Comparison of ENCODE assay signal across 8 cellular contexts in genomic region chr4:158624889-158625478, GRCh38. TPM values are rescaled to one million over a fixed set of nuclear protein-coding genes. Genes with fewer than 3 reads are reported as not detected.
DNase-seq lines count a peak whose midpoint lies in the region; ATAC-seq, FAIRE-seq and TF ChIP-seq lines count a peak whose summit lies in the region.

No MANE protein-coding gene starts in this region.

- H3K4me3 ChIP-seq in BE2C (ENCODE audit: low read depth, low read length): no peak overlapping the region
- H3K4me3 ChIP-seq in small intestine (ENCODE audit: low read depth in 1 of 2, low read length in 2 of 2): no peak overlapping the region

- DNase-seq in BE2C (peak; percentile 15), NCI-H1930 (lab: John Stamatoyannopoulos, UW) (peak; percentile 39 to 58), WTC11 (ENCODE audit: low spot score) (no peak), left cardiac atrium (no peak), small intestine (peak; percentile 55)

- H3K27me3 ChIP-seq in BE2C: peaks cover 13% of the 10 kb centered on the region
- no peaks in the 10 kb centered on the region for H3K27me3 ChIP-seq in small intestine (ENCODE audit: control insufficient read depth in 2 of 2, insufficient read depth in 2 of 2, low read length in 2 of 2)

- H3K4me1 ChIP-seq in BE2C: no peaks in the 10 kb centered on the region
- no peaks in the 10 kb centered on the region for H3K4me1 ChIP-seq in small intestine (ENCODE audit: control insufficient read depth in 2 of 2, insufficient read depth in 1 of 2, low read depth in 1 of 2, low read length in 1 of 2)

- peak; percentile 98 for ATAC-seq in GM18868 (IDR thresholded peaks at IDR 0.05; ENCODE audit: unreplicated experiment)
- ATAC-seq in HG03025 (IDR thresholded peaks at IDR 0.05; ENCODE audit: low FRiP score, unreplicated experiment): peak; percentile 87
- peak; percentile 82 for ATAC-seq in WTC11
- ATAC-seq in left cardiac atrium: peak; percentile 77 to 81
- ATAC-seq in activated T-helper 17 cell treated with anti-CD3 and anti-CD28 coated beads, Interleukin-2, amount 50 U/mL, for 72 hours (replicated peaks): no peak

- no peak for FAIRE-seq in small intestine (lab: Jason Lieb, UNC)

- H3K27ac Mint-ChIP-seq in WTC11: no peak overlapping the region
- no peak overlapping the region for H3K27ac Mint-ChIP-seq in activated T-helper 17 cell treated with anti-CD3 and anti-CD28 coated beads, Interleukin-2, amount 50 U/mL, for 72 hours

- H3K9me3 Mint-ChIP-seq in WTC11: no peaks in the 10 kb centered on the region
- no peaks in the 10 kb centered on the region for H3K9me3 Mint-ChIP-seq in activated T-helper 17 cell treated with anti-CD3 and anti-CD28 coated beads, Interleukin-2, amount 50 U/mL, for 72 hours

- no peaks in the 10 kb centered on the region for H3K36me3 Mint-ChIP-seq in WTC11
- no peaks in the 10 kb centered on the region for H3K36me3 Mint-ChIP-seq in activated T-helper 17 cell treated with anti-CD3 and anti-CD28 coated beads, Interleukin-2, amount 50 U/mL, for 72 hours (ENCODE audit: low read depth)

- TF ChIP-seq CTCF in BE2C (IDR thresholded peaks at IDR 0.05; ENCODE audit: low read depth, low read length): peak; percentile 75
- peak; percentile 63 for TF ChIP-seq CTCF in WTC11 (IDR thresholded peaks at IDR 0.05)

- CTCF ChIA-PET in WTC11 (lab: Charles Lee): interaction anchor here (1.0 to 1.9 kb wide), 4 partner anchors 129 to 368 kb away, joined by 3 to 15 read pairs (median 9); no protein-coding TSS in a partner anchor

- H3K9me3 ChIP-seq in BE2C (no peaks in the 10 kb centered on the region), small intestine (ENCODE audit: control insufficient read depth, low read depth) (no peaks in the 10 kb centered on the region)

- H3K4me3 Mint-ChIP-seq in WTC11: no peak overlapping the region
- no peak overlapping the region for H3K4me3 Mint-ChIP-seq in activated T-helper 17 cell treated with anti-CD3 and anti-CD28 coated beads, Interleukin-2, amount 50 U/mL, for 72 hours

- WGBS in small intestine, 3 donors: 32 to 38% (median 37%) methylated on average over 3 of the region's 3 CpGs

- H3K36me3 ChIP-seq in BE2C: no peaks in the 10 kb centered on the region
- no peaks in the 10 kb centered on the region for H3K36me3 ChIP-seq in small intestine (ENCODE audit: control insufficient read depth in 2 of 2, insufficient read depth in 2 of 2, low read length in 2 of 2)

- POLR2A ChIA-PET in WTC11 (lab: Charles Lee): no interaction called here

- H3K27ac ChIP-seq in small intestine (ENCODE audit: low read depth in 1 of 2, low read length in 1 of 2): no peak overlapping the region

- H3K4me1 Mint-ChIP-seq in WTC11: peaks cover 10% of the 10 kb centered on the region
- H3K4me1 Mint-ChIP-seq in activated T-helper 17 cell treated with anti-CD3 and anti-CD28 coated beads, Interleukin-2, amount 50 U/mL, for 72 hours: no peaks in the 10 kb centered on the region

- H3K27me3 Mint-ChIP-seq in WTC11 (ENCODE audit: low read depth): no peaks in the 10 kb centered on the region
- H3K27me3 Mint-ChIP-seq in activated T-helper 17 cell treated with anti-CD3 and anti-CD28 coated beads, Interleukin-2, amount 50 U/mL, for 72 hours: peaks cover 9% of the 10 kb centered on the region

- intact Hi-C loops in left cardiac atrium (cut with DNase I): loop anchor here in 1 of 2 donors (5.0 to 10.0 kb wide), 3 partner anchors 363 to 630 kb away; no protein-coding TSS in a partner anchor

TF ChIP-seq in WTC11, 78 proteins besides CTCF, POLR2A, EP300 and RAD21:
- no peak for TF ChIP-seq MLX (CRISPR knock-in tag; IDR thresholded peaks at IDR 0.05)
- TF ChIP-seq ZNF263 (CRISPR knock-in tag; IDR thresholded peaks at IDR 0.05; ENCODE audit: low read depth): no peak
- no peak for TF ChIP-seq RELA (CRISPR knock-in tag; IDR thresholded peaks at IDR 0.05; ENCODE audit: borderline replicate concordance)
- TF ChIP-seq ZNF121 (CRISPR knock-in tag; IDR thresholded peaks at IDR 0.05): no peak
- TF ChIP-seq ZNF138 (CRISPR knock-in tag; conservative IDR thresholded peaks at IDR 0.05): no peak
- TF ChIP-seq E2F4 (CRISPR knock-in tag; IDR thresholded peaks at IDR 0.05; ENCODE audit: borderline replicate concordance, low read depth): no peak
- no peak for TF ChIP-seq GABPB1 (CRISPR knock-in tag; IDR thresholded peaks at IDR 0.05)
- TF ChIP-seq TP53 (CRISPR knock-in tag; IDR thresholded peaks at IDR 0.05): no peak
- no peak for TF ChIP-seq AR (CRISPR knock-in tag; IDR thresholded peaks at IDR 0.05)
- no peak for TF ChIP-seq ATF1 (CRISPR knock-in tag; IDR thresholded peaks at IDR 0.05)

RNA-seq across cellular contexts. Expression of gene C4orf46, which starts 46.7 kb away (rescaled TPM):
- polyA plus RNA-seq in BE2C (2012; ENCODE audit: insufficient read depth, insufficient read length, low read depth): 12.3 TPM
- total RNA-seq in WTC11 (2021): 18.1 to 20.6 TPM (median 20.4 TPM) in 3 replicates
- total RNA-seq in left cardiac atrium: 1 to 10 TPM; 2.8 to 3.3 TPM
- polyA plus RNA-seq in small intestine: 1 to 10 TPM; 1.8 to 4.3 (median 3.5) TPM
- total RNA-seq in activated T-helper 17 cell treated with anti-CD3 and anti-CD28 coated beads, Interleukin-2, amount 50 U/mL, for 72 hours: 10 to 100 TPM; 19.6 to 22.2 TPM

RNA-seq across cellular contexts. Expression of gene ETFDH, which starts 47.1 kb away (rescaled TPM):
- 18.4 TPM for polyA plus RNA-seq in BE2C (2012; ENCODE audit: insufficient read depth, insufficient read length, low read depth)
- total RNA-seq in WTC11 (2021) (12.4 to 15.1 TPM (median 13.2 TPM) in 3 replicates), left cardiac atrium (100 to 1,000 TPM; 161 to 171 TPM)
- polyA plus RNA-seq in small intestine: 10 to 100 TPM; 30.6 to 72.4 (median 54.1) TPM
- total RNA-seq in activated T-helper 17 cell treated with anti-CD3 and anti-CD28 coated beads, Interleukin-2, amount 50 U/mL, for 72 hours: 10 to 100 TPM; 40.8 to 47.8 TPM

Comparison
In these comparisons a context has a peak if more than half of its experiments do, and no peak if none do; other contexts are left out.
1. DNase-seq: peak in BE2C (single experiment), NCI-H1930 (2 of 2) and small intestine (single experiment); none in WTC11 (single experiment) and left cardiac atrium (single experiment).